Comparison of ENCODE assay signal across 23 cellular contexts in the genomic region with DNA sequence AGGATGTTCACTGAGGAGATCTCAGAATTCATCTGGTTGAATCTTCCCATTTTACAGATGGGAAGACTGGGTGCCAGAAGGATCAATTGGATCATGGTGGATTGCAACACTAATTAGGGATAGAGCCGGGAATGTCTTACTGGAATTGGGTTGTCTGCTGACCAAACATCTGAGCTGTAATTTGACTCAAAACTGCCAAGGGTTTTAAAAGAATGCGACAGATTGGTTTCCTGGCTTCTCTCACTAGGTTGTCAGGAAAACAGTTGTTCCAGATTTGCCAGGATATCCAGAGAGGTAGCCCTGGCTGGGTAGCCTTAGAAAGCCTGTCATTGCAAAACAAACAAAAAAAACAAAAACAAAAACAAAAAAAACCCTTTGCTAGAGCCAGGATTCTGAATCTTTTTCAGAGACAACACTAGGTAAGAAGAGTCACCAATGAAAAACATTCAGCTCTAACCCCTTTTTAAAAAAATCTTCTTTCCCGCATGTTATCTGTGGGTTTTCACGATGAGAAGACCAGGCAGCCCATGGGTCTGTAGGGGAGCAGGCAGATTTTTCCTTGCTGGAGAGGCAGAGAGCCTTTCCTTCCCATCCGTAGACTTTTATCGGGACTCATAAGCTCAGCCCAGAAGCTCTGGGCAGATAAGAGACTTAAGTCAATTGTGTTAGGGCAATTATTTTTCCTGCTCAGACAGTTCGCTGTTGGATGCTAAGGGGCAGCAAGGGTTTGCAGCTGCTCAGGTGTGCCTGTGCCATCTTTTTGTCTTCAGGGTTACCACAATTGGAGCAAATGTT.
"Had no signal": no experiment of that assay in that cellular context is flagged by ENCODE, and none has a peak within 500 bp of the region (broad histone marks: within the 10 kb centered on the region; RNA-seq: fewer than 3 reads in every experiment).

No MANE protein-coding gene starts in this region.

- H3K4me1 ChIP-seq: ascending aorta, Peyer's patch, SJSA1 had no signal

- ATAC-seq: activated CD8-positive, alpha-beta T cell treated with anti-CD3 and anti-CD28 coated beads, Interleukin-2, amount 10 ng/mL, durations not matched to agents 7 days and 5 days; T-helper 17 cell; WTC11 had no signal

- H3K4me3 ChIP-seq: ascending aorta, Peyer's patch, SJSA1 had no signal

- DNase-seq: activated CD4-positive, alpha-beta T cell treated with anti-CD3 and anti-CD28 coated beads for 48 hours; activated CD4-positive, alpha-beta T cell treated with anti-CD3 and anti-CD28 coated beads, Interleukin-2, amount 50 U/mL, for 4 hours; activated CD4-positive, CD25-positive, alpha-beta regulatory T cell treated with anti-CD3 and anti-CD28 coated beads, Interleukin-2, amount 50 U/mL, for 72 hours; activated CD8-positive, alpha-beta memory T cell treated with anti-CD3 and anti-CD28 coated beads, Interleukin-2, amount 50 U/mL, for 48 hours; activated CD8-positive, alpha-beta T cell treated with anti-CD3 and anti-CD28 coated beads, Interleukin-2, amount 10 ng/mL, durations not matched to agents 7 days and 5 days; activated effector memory CD4-positive, alpha-beta T cell treated with Interleukin-2 at 50 U/mL for 16 hours; activated naive CD4-positive, alpha-beta T cell; activated T-cell treated with anti-CD3 and anti-CD28 coated beads, Interleukin-2, amount 50 U/mL, for 1 hour; MM.1S; NCI-H1105; NCI-H1436 treated with DMSO at 0.1 percent for 48 hours; NCI-H2029 treated with DMSO at 0.1 percent for 48 hours; NCI-H345; NCI-H510A; NCI-H526 treated with DMSO at 0.1 percent for 48 hours; Peyer's patch; SHP77; T-helper 17 cell; T-helper 9 cell had no signal

- H3K36me3 ChIP-seq: ascending aorta, Peyer's patch, SJSA1 had no signal

- H3K27me3 ChIP-seq: ascending aorta, Peyer's patch, SJSA1 had no signal

- H3K27ac ChIP-seq: ascending aorta, Peyer's patch, RWPE1, SJSA1 had no signal

- H3K9me3 ChIP-seq: ascending aorta, Peyer's patch, SJSA1 had no signal
